10 cellular contexts compared by ENCODE assay signal in genomic region chr5:67149933-67150523, GRCh38. TPM values are rescaled to one million over a fixed set of nuclear protein-coding genes. Genes with fewer than 3 reads are reported as not detected.
DNase-seq lines count a peak whose midpoint lies in the region; ATAC-seq and TF ChIP-seq lines count a peak whose summit lies in the region.
"Had no signal": no experiment of that assay in that cellular context is flagged by ENCODE, and none has a peak within 500 bp of the region (broad histone marks: within the 10 kb centered on the region; RNA-seq: fewer than 3 reads in every experiment).

No MANE protein-coding gene starts in this region.

- H3K27me3 ChIP-seq in Peyer's patch = no peaks in the 10 kb centered on the region

- in situ Hi-C loops in GM13977 (cut with MboI; ENCODE audit: low pct_unique_long_range_greater_than_20kb, low sequenced_read_pairs, unreplicated experiment) = no loop called here

- no peaks in the 10 kb centered on the region for H3K9me3 ChIP-seq in Peyer's patch

- H3K4me3 ChIP-seq in Peyer's patch (no peak overlapping the region), foreskin fibroblast (ENCODE audit: low read depth in 1 of 2, low read length in 2 of 2) (peak overlapping the region in 1 of 2 donors; percentile 2)

- peak; percentile 15 for TF ChIP-seq CTCF in GM13977 (IDR thresholded peaks at IDR 0.05; ENCODE audit: extremely low read depth, insufficient read depth, missing control alignments)
- TF ChIP-seq CTCF in Peyer's patch (IDR thresholded peaks at IDR 0.05) = peak in 4 of 6 experiments; percentile 17 to 46 (median 40)
- peak; percentile 55 for TF ChIP-seq CTCF in foreskin fibroblast (IDR thresholded peaks at IDR 0.05; ENCODE audit: low read depth, low read length)

- peaks cover 0 to 29% (median 0%) of the 10 kb centered on the region in 3 donors for H3K36me3 ChIP-seq in Peyer's patch

- no peak for DNase-seq in GM13977 (ENCODE audit: low spot score)
- no peak for DNase-seq in Peyer's patch
- peak in 1 of 2 donors; percentile 64 for DNase-seq in foreskin fibroblast
- no peak for DNase-seq in sciatic nerve (ENCODE audit: low spot score)
- no peak for DNase-seq in stimulated activated CD4-positive, alpha-beta T cell treated with anti-CD3 and anti-CD28 coated beads, Interleukin-4, amount 100 ng/mL, for 4 hours
- DNase-seq in central memory CD4-positive, alpha-beta T cell = no peak
- DNase-seq in activated CD4-positive, alpha-beta T cell treated with anti-CD3 and anti-CD28 coated beads, Interleukin-2, amount 50 U/mL, for 4 hours = no peak
- DNase-seq: activated T-cell treated with anti-CD3 and anti-CD28 coated beads, Interleukin-2, amount 50 U/mL, for 1 hour had no signal

- ATAC-seq in sciatic nerve = peak; percentile 88
- ATAC-seq in HG03039 (IDR thresholded peaks at IDR 0.05; ENCODE audit: unreplicated experiment) = no peak

- intact Hi-C loops in sciatic nerve (cut with DNase I) = no loop called here

- H3K27ac ChIP-seq in Peyer's patch = no peak overlapping the region

- no peak for TF ChIP-seq POLR2A in Peyer's patch (IDR thresholded peaks at IDR 0.05)

- no peaks in the 10 kb centered on the region for H3K4me1 ChIP-seq in Peyer's patch

RNA-seq across cellular contexts. Expression of gene CD180, which starts 46.6 kb away (rescaled TPM):
- total RNA-seq in Peyer's patch (1 to 10 TPM in 2 of 4 donors, under 1 TPM in 2; 0.18 to 5.0 (median 1.0) TPM), sciatic nerve (2.0 TPM)
- total RNA-seq: NCI-H460 had no signal
